Comparison of ENCODE assay signal across 8 cellular contexts in genomic region chr9:134059661-134060395, GRCh38.
DNase-seq lines count a peak whose midpoint lies in the region; ATAC-seq lines count a peak whose summit lies in the region.
"Had no signal": no experiment of that assay in that cellular context is flagged by ENCODE, and none has a peak within 500 bp of the region (broad histone marks: within the 10 kb centered on the region; RNA-seq: fewer than 3 reads in every experiment).

No MANE protein-coding gene starts in this region.

- H3K27me3 ChIP-seq in effector memory CD4-positive, alpha-beta T cell (replicated peaks; ENCODE audit: control insufficient read depth, insufficient read depth, low read length, poor library complexity, severe bottlenecking): no peaks in the 10 kb centered on the region

- H3K27ac ChIP-seq in effector memory CD4-positive, alpha-beta T cell (ENCODE audit: insufficient read depth, low read length, poor library complexity, severe bottlenecking): no peak overlapping the region

- no peaks in the 10 kb centered on the region for H3K9me3 ChIP-seq in effector memory CD4-positive, alpha-beta T cell (ENCODE audit: control insufficient read depth, low read length)

- no peaks in the 10 kb centered on the region for H3K36me3 ChIP-seq in effector memory CD4-positive, alpha-beta T cell (ENCODE audit: control insufficient read depth, insufficient read depth, low read length)

- peaks cover 19% of the 10 kb centered on the region for H3K4me1 ChIP-seq in effector memory CD4-positive, alpha-beta T cell (ENCODE audit: control insufficient read depth, insufficient read depth, low read length, poor library complexity, severe bottlenecking)

- DNase-seq in NOMO-1 treated with dmso at 0.1 percent for 144 hours (lab: John Stamatoyannopoulos, UW; ENCODE audit: unreplicated experiment): peak; percentile 91
- peak; percentile 47 for DNase-seq in globus pallidus (ENCODE audit: low spot score)
- DNase-seq in effector memory CD4-positive, alpha-beta T cell: no peak
- DNase-seq in NCI-H2107 (lab: John Stamatoyannopoulos, UW): no peak
- DNase-seq in EL: no peak

- H3K4me3 ChIP-seq in effector memory CD4-positive, alpha-beta T cell (ENCODE audit: insufficient read depth, low read depth, low read length, poor library complexity, severe bottlenecking): no peak overlapping the region
- H3K4me3 ChIP-seq: skin epidermis had no signal

- peak; percentile 65 for ATAC-seq in GM18867 (IDR thresholded peaks at IDR 0.05; ENCODE audit: unreplicated experiment)
- ATAC-seq in HG02571 (IDR thresholded peaks at IDR 0.05; ENCODE audit: unreplicated experiment): peak; percentile 62

Comparison
In these comparisons a context has a peak if more than half of its experiments do, and no peak if none do; other contexts are left out.
1. DNase-seq: peak in NOMO-1 treated with dmso at 0.1 percent for 144 hours (single experiment) and globus pallidus (single experiment); none in effector memory CD4-positive, alpha-beta T cell (0 of 3), NCI-H2107 (single experiment) and EL (single experiment).